ENCODE assay signal across 7 cellular contexts in genomic region chr3:73508330-73508954, GRCh38.
DNase-seq lines count a peak whose midpoint lies in the region; ATAC-seq and TF ChIP-seq lines count a peak whose summit lies in the region.

No MANE protein-coding gene starts in this region.

- DNase-seq in GM10248 (ENCODE audit: extremely low spot score) (peak; percentile 56), RPMI8226 (peak; percentile 60), dorsolateral prefrontal cortex (peak in 3 of 10 donors; percentile 24 to 60 (median 41)), memory B cell (ENCODE audit: low spot score in 2 of 2) (no peak), uterus (peak; percentile 47 to 66)

- POLR2A ChIA-PET in GM10248 (lab: Yijun Ruan, JAX), result no interaction called here

- H3K27me3 ChIP-seq in dorsolateral prefrontal cortex (no peaks in the 10 kb centered on the region), uterus (no peaks in the 10 kb centered on the region)

- H3K4me3 Mint-ChIP-seq in memory B cell, result no peak overlapping the region

- ATAC-seq in GM21576 (IDR thresholded peaks at IDR 0.05; ENCODE audit: unreplicated experiment), result peak; percentile 55
- ATAC-seq in memory B cell (ENCODE audit: low read depth), result peak; percentile 44

- H3K9me3 Mint-ChIP-seq in memory B cell, result no peaks in the 10 kb centered on the region

- H3K27ac ChIP-seq in dorsolateral prefrontal cortex (peak overlapping the region in 19 of 59 donors; percentile 1 to 76 (median 49)), uterus (peak overlapping the region; percentile 75 to 93)

- no peak for TF ChIP-seq POLR2A in uterus (IDR thresholded peaks at IDR 0.05)

- peaks cover 3% of the 10 kb centered on the region for H3K27me3 Mint-ChIP-seq in memory B cell

- H3K36me3 Mint-ChIP-seq in memory B cell, result no peaks in the 10 kb centered on the region

- intact Hi-C loops in dorsolateral prefrontal cortex (cut with DNase I), result loop anchor here in 1 of 2 donors (2.0 to 10.0 kb wide), 2 partner anchors 54 to 340 kb away; no protein-coding TSS in a partner anchor
- intact Hi-C loops in uterus (cut with DNase I; ENCODE audit: low total_unique reads), result no loop called here

- peaks cover 10 to 14% of the 10 kb centered on the region in 2 donors for H3K4me1 ChIP-seq in uterus

- no peaks in the 10 kb centered on the region for H3K36me3 ChIP-seq in uterus

- H3K4me3 ChIP-seq in dorsolateral prefrontal cortex (no peak overlapping the region), uterus (no peak overlapping the region)

- H3K4me1 Mint-ChIP-seq in memory B cell, result no peaks in the 10 kb centered on the region

- H3K9me3 ChIP-seq in uterus, result no peaks in the 10 kb centered on the region

- no peak overlapping the region for H3K27ac Mint-ChIP-seq in memory B cell

- peak; percentile 75 for TF ChIP-seq CTCF in GM10248 (IDR thresholded peaks at IDR 0.05; ENCODE audit: control extremely low read depth, extremely low read depth, low read depth, missing control alignments)
- peak; percentile 79 for TF ChIP-seq CTCF in LNCAP (IDR thresholded peaks at IDR 0.05)
- TF ChIP-seq CTCF in dorsolateral prefrontal cortex (IDR thresholded peaks at IDR 0.05 in 54 of 56, conservative IDR thresholded peaks at IDR 0.05 in 2 of 56; ENCODE audit: low read depth in 1 of 56, partially characterized antibody in 56 of 56), result peak; percentile 76 to 91 (median 84)
- TF ChIP-seq CTCF in uterus (IDR thresholded peaks at IDR 0.05), result peak; percentile 50 to 71 (median 60)

- CTCF ChIA-PET in GM10248 (lab: Yijun Ruan, JAX), result interaction anchor here (0.6 to 2.8 kb wide), 32 partner anchors 8 to 420 kb away, joined by 3 to 21 read pairs (median 5); no protein-coding TSS in a partner anchor

Comparison
In these comparisons a context has a peak if more than half of its experiments do, and no peak if none do; other contexts are left out.
1. DNase-seq: peak in GM10248 (single experiment), RPMI8226 (single experiment) and uterus (2 of 2); none in memory B cell (0 of 2).
2. Peak in every context shown above with its lines, with median percentiles within 50 percentile points of each other: CTCF ChIP-seq.